ENCODE assay signal across 8 cellular contexts in the genomic region with DNA sequence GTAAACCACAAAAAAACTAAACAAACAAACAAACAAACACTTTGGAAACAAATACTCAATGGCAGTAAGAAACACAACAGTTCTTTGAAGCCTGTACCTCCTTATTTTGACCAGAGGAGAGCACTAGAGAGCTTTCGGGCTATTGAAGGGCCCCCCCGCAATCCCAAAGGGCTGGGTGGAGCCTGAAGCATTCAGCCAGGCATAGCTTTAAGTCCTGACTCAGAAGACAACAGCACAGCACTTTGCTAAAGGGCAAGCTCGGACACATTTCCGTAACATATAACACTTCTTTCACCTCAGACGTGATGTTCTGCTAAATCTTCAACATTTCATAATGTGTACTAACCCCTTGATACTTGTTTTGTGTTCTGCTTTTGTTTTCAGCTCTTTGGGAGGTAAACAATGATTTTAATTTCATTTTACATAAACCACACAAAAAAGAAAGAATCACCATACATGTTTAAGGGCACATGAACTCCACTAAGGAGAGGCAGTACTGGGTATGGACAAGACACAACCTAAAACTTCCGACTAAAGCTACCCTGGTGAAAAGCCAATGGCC. TPM values are rescaled to one million over a fixed set of nuclear protein-coding genes. Genes with fewer than 3 reads are reported as not detected.
DNase-seq lines count a peak whose midpoint lies in the region; ATAC-seq and TF ChIP-seq lines count a peak whose summit lies in the region.

No MANE protein-coding gene starts in this region.

- DNase-seq in activated CD8-positive, alpha-beta memory T cell treated with anti-CD3 and anti-CD28 coated beads, Interleukin-2, amount 10 ng/mL, durations not matched to agents 7 days and 5 days = peak; percentile 54
- no peak for DNase-seq in activated CD8-positive, alpha-beta memory T cell treated with anti-CD3 and anti-CD28 coated beads for 24 hours
- DNase-seq in IMR-90 = peak; percentile 90
- peak; percentile 93 for DNase-seq in NT2/D1 (ENCODE audit: low read depth, low spot score)
- peak; percentile 69 for DNase-seq in brain pericyte (ENCODE audit: low read depth, low spot score)
- peak; percentile 39 for DNase-seq in iPS DF 6.9 (ENCODE audit: low read depth, low spot score)
- DNase-seq in sciatic nerve (ENCODE audit: low spot score) = peak; percentile 83

- peak; percentile 99 for TF ChIP-seq RAD21 in IMR-90 (IDR thresholded peaks at IDR 0.05; ENCODE audit: low read length)

- H3K4me3 Mint-ChIP-seq in activated CD8-positive, alpha-beta memory T cell treated with anti-CD3 and anti-CD28 coated beads, Interleukin-2, amount 10 ng/mL, durations not matched to agents 7 days and 5 days = no peak overlapping the region

- ATAC-seq in activated CD8-positive, alpha-beta memory T cell treated with anti-CD3 and anti-CD28 coated beads, Interleukin-2, amount 10 ng/mL, durations not matched to agents 7 days and 5 days = peak; percentile 81
- peak; percentile 99 for ATAC-seq in GM21825 (IDR thresholded peaks at IDR 0.05; ENCODE audit: unreplicated experiment)
- ATAC-seq in IMR-90 (ENCODE audit: low read depth) = peak; percentile 100
- peak; percentile 99 for ATAC-seq in sciatic nerve

- H3K14ac ChIP-seq in IMR-90 (replicated peaks; ENCODE audit: low read depth, low read length) = peak overlapping the region; percentile 88

- H3K4me1 ChIP-seq in IMR-90 (ENCODE audit: control insufficient read depth, insufficient read depth, low read length) (no peaks in the 10 kb centered on the region), NT2/D1 (ENCODE audit: insufficient read depth, insufficient read length) (peaks cover 2% of the 10 kb centered on the region), iPS DF 6.9 (ENCODE audit: control insufficient read depth, insufficient read depth, low read length) (no peaks in the 10 kb centered on the region)

- peak overlapping the region; percentile 76 for H3K4me2 ChIP-seq in IMR-90 (ENCODE audit: low read depth, low read length)

- peak overlapping the region; percentile 71; the same call in 1 of the 2 replicates for H2BK20ac ChIP-seq in IMR-90 (ENCODE audit: low read depth, low read length)

- H3K27ac ChIP-seq in IMR-90 (ENCODE audit: insufficient read depth, low read length) (peak overlapping the region; percentile 77; the same call in 1 of the 2 replicates), iPS DF 6.9 (ENCODE audit: low read length) (no peak overlapping the region)

- no peaks in the 10 kb centered on the region for H3K36me3 Mint-ChIP-seq in activated CD8-positive, alpha-beta memory T cell treated with anti-CD3 and anti-CD28 coated beads, Interleukin-2, amount 10 ng/mL, durations not matched to agents 7 days and 5 days

- H4K91ac ChIP-seq in IMR-90 (ENCODE audit: insufficient read depth, low read depth, low read length) = peak overlapping the region; percentile 86

- no peaks in the 10 kb centered on the region for H3K9me3 Mint-ChIP-seq in activated CD8-positive, alpha-beta memory T cell treated with anti-CD3 and anti-CD28 coated beads, Interleukin-2, amount 10 ng/mL, durations not matched to agents 7 days and 5 days (ENCODE audit: low read depth)

- peaks cover 8% of the 10 kb centered on the region for H3K27me3 Mint-ChIP-seq in activated CD8-positive, alpha-beta memory T cell treated with anti-CD3 and anti-CD28 coated beads, Interleukin-2, amount 10 ng/mL, durations not matched to agents 7 days and 5 days

- H3K4me1 Mint-ChIP-seq in activated CD8-positive, alpha-beta memory T cell treated with anti-CD3 and anti-CD28 coated beads, Interleukin-2, amount 10 ng/mL, durations not matched to agents 7 days and 5 days = no peaks in the 10 kb centered on the region

- H3K27ac Mint-ChIP-seq in activated CD8-positive, alpha-beta memory T cell treated with anti-CD3 and anti-CD28 coated beads, Interleukin-2, amount 10 ng/mL, durations not matched to agents 7 days and 5 days = no peak overlapping the region

- H3K9ac ChIP-seq in IMR-90 (ENCODE audit: low read depth, low read length) = peak overlapping the region; percentile 67
- H3K9ac ChIP-seq in NT2/D1 (ENCODE audit: insufficient read length, low read depth) = peak overlapping the region; percentile 14

- CTCF ChIA-PET in activated CD8-positive, alpha-beta memory T cell treated with anti-CD3 and anti-CD28 coated beads, Interleukin-2, amount 10 ng/mL, durations not matched to agents 7 days and 5 days (lab: Charles Lee) = interaction anchor here (1.2 kb wide), 1 partner anchor 267 kb away, joined by 3 read pairs; no protein-coding TSS in a partner anchor
- CTCF ChIA-PET in IMR-90 (lab: Yijun Ruan, JAX) = interaction anchor here (0.6 to 3.1 kb wide), 32 partner anchors 13 to 368 kb away, joined by 3 to 19 read pairs (median 3); no protein-coding TSS in a partner anchor

- in situ Hi-C loops in IMR-90 (cut with MboI; ENCODE audit: low sequenced_read_pairs) = loop anchor here (25.0 kb wide), 2 partner anchors 150 to 275 kb away; no protein-coding TSS in a partner anchor

- H2BK5ac ChIP-seq in IMR-90 (ENCODE audit: low read depth, low read length, poor library complexity, severe bottlenecking) = peak overlapping the region; percentile 98

- peak overlapping the region; percentile 84 for H3K23ac ChIP-seq in IMR-90 (ENCODE audit: low read depth, low read length)

- peak overlapping the region; percentile 56 for H4K5ac ChIP-seq in IMR-90 (ENCODE audit: low read depth, low read length)

- peak overlapping the region; percentile 20; the same call in 1 of the 2 replicates for H3K4me3 ChIP-seq in IMR-90 (ENCODE audit: insufficient read depth, low read depth, low read length)
- H3K4me3 ChIP-seq in NT2/D1 (ENCODE audit: insufficient read length, low read depth) = no peak overlapping the region
- H3K4me3 ChIP-seq in iPS DF 6.9 (ENCODE audit: low read length) = no peak overlapping the region

- H4K8ac ChIP-seq in IMR-90 (ENCODE audit: low read depth in 2 of 2, low read length in 2 of 2) = peak overlapping the region; percentile 7 to 79; a peak in 3 of 4 replicates

- no TSS peak for BruUV-seq in IMR-90 (replicated peaks; lab: Mats Ljungman, UMichigan)

- no peaks in the 10 kb centered on the region for H4K20me1 ChIP-seq in IMR-90 (ENCODE audit: insufficient read depth, low read length)

- H2AK5ac ChIP-seq in IMR-90 (ENCODE audit: low read depth, low read length) = peak overlapping the region; percentile 51; the same call in 1 of the 2 replicates

- POLR2A ChIA-PET in IMR-90 (lab: Charles Lee; ENCODE audit: unreplicated experiment) = interaction anchor here (1.0 kb wide), 1 partner anchor 74 kb away, joined by 5 read pairs; no protein-coding TSS in a partner anchor

- H3K9me3 ChIP-seq in IMR-90 (ENCODE audit: control insufficient read depth, insufficient read depth, low read length) (no peaks in the 10 kb centered on the region), NT2/D1 (ENCODE audit: insufficient read depth, low read length) (peaks cover 5% of the 10 kb centered on the region; the same call in 1 of the 2 replicates), iPS DF 6.9 (ENCODE audit: control insufficient read depth, insufficient read depth, low read length) (no peaks in the 10 kb centered on the region)

- peak overlapping the region; percentile 78 for H2BK120ac ChIP-seq in IMR-90 (ENCODE audit: low read depth, low read length)

- no peak overlapping the region for H2AK9ac ChIP-seq in IMR-90 (replicated peaks; ENCODE audit: low read depth, low read length, poor library complexity)

- peak overlapping the region; percentile 65 for H2AFZ ChIP-seq in IMR-90 (replicated peaks; ENCODE audit: low read length, poor library complexity)

- no peaks in the 10 kb centered on the region for H3K27me3 ChIP-seq in IMR-90 (ENCODE audit: control insufficient read depth, insufficient read depth, low read length)
- H3K27me3 ChIP-seq in NT2/D1 (ENCODE audit: insufficient read depth, insufficient read length) = no peaks in the 10 kb centered on the region
- no peaks in the 10 kb centered on the region for H3K27me3 ChIP-seq in iPS DF 6.9 (ENCODE audit: control insufficient read depth, insufficient read depth, low read length)

- H2BK15ac ChIP-seq in IMR-90 (ENCODE audit: low read depth, low read length) = peak overlapping the region; percentile 68

- H3K79me1 ChIP-seq in IMR-90 (ENCODE audit: low read depth in 1 of 2, low read length in 2 of 2) = no peaks in the 10 kb centered on the region

- peak overlapping the region; percentile 79 for H3K18ac ChIP-seq in IMR-90 (ENCODE audit: low read depth, low read length)

- peak overlapping the region; percentile 97 for H3K56ac ChIP-seq in IMR-90 (ENCODE audit: extremely low read depth, insufficient read depth, low read length)

- 0% methylated on average over 2 of the region's 6 CpGs; no CpG with 5 or more reads in 1 of the 2 experiments for WGBS in IMR-90 (ENCODE audit: extremely low coverage in 2 of 2, insufficient read length in 1 of 2), 2 experiments
- no CpG with 5 or more reads among the region's 6 CpGs for WGBS in iPS DF 6.9 (ENCODE audit: insufficient coverage, insufficient read length)

- peak; percentile 97 for TF ChIP-seq CTCF in IMR-90 (conservative IDR thresholded peaks at IDR 0.05; ENCODE audit: low read depth, low read length)

- peak; percentile 73 for TF ChIP-seq POLR2A in IMR-90 (IDR thresholded peaks at IDR 0.05; ENCODE audit: low read depth, low read length)

- H3K36me3 ChIP-seq in IMR-90 (ENCODE audit: control insufficient read depth, insufficient read depth, low read length) (no peaks in the 10 kb centered on the region), NT2/D1 (ENCODE audit: insufficient read depth, insufficient read length, low read length) (no peaks in the 10 kb centered on the region), iPS DF 6.9 (ENCODE audit: control insufficient read depth, insufficient read depth, low read length) (no peaks in the 10 kb centered on the region)

- H3K4ac ChIP-seq in IMR-90 (ENCODE audit: low read depth, low read length) = peak overlapping the region; percentile 72; the same call in 1 of the 2 replicates

- intact Hi-C loops in IMR-90 (cut with micrococcal nuclease) (loop anchor here (1.0 to 5.0 kb wide), 9 partner anchors 62 to 670 kb away; no protein-coding TSS in a partner anchor), sciatic nerve (cut with DNase I) (no loop called here)

- no peaks in the 10 kb centered on the region for H3K9me1 ChIP-seq in IMR-90 (ENCODE audit: insufficient read depth, low read length)

- dilution Hi-C loops in IMR-90 (cut with HindIII; ENCODE audit: low sequenced_read_pairs, unreplicated experiment) = no loop called here

TF ChIP-seq in IMR-90, 13 proteins besides CTCF, POLR2A, EP300 and RAD21 (continues in another document):
- TF ChIP-seq BHLHE40 (IDR thresholded peaks at IDR 0.05; ENCODE audit: low read depth, low read length) = no peak

RNA-seq across cellular contexts. Expression of a gene that starts 9.7 kb away (rescaled TPM):
- not detected for total RNA-seq in activated CD8-positive, alpha-beta memory T cell treated with anti-CD3 and anti-CD28 coated beads, Interleukin-2, amount 10 ng/mL, durations not matched to agents 7 days and 5 days
- not detected in 2 replicates for total RNA-seq in IMR-90 (2012; rRNA removed)
- not detected in 2 replicates for polyA plus RNA-seq in IMR-90 (2012; rRNA removed)
- polyA plus RNA-seq in IMR-90 (2012; cell fraction: cytosol; rRNA removed) = not detected in 2 replicates
- not detected in 2 replicates for polyA plus RNA-seq in IMR-90 (2012; cell fraction: nucleus; rRNA removed; ENCODE audit: low replicate concordance)
- not detected for total RNA-seq in sciatic nerve
